In the genomic region with DNA sequence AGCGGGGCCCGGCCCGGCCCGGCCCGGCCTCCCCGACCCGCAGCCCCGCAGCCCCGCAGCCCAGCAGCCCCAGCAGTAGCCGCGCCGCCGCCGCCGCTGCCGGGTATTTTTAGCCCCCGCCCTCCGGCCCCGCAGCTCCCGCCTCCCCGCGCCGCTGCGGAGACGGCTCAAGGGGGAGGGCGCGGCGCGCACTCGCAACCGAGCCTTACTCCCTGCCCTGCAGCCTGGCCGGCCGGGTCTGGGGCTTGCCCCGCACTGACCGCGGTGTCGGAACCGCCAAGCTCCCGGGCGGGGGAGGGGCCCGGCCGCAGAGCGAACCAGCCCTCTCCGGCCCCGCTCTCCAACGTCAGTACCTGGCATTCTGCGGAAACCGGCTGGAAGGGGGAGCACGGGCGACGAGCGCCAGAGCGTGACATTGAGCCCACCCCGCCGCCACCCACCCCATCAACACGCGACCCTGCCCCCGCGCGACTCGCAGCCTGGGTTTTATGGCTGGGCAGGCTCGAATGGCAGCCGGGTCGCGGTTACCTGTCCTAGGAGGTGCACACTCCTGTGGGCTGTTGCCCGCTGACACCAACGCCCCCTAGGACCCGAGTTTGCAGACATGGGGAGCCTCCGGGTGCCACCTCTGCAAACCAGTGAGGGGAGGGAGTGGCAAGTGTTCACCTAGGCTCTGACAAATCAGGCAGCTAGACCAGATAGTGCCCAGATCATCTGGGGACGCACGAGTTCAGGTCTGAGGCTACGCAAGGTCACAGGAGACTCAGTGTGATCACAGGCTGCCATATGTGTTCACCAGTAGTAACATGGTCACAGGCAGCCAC, we compare ENCODE assay signal across 8 cellular contexts. TPM values are rescaled to one million over a fixed set of nuclear protein-coding genes. Genes with fewer than 3 reads are reported as not detected.
A peak's percentile ranks its signal among the peaks of the same experiment; 100 is the strongest.
DNase-seq lines count a peak whose midpoint lies in the region; ATAC-seq and TF ChIP-seq lines count a peak whose summit lies in the region.

A gene with protein sequence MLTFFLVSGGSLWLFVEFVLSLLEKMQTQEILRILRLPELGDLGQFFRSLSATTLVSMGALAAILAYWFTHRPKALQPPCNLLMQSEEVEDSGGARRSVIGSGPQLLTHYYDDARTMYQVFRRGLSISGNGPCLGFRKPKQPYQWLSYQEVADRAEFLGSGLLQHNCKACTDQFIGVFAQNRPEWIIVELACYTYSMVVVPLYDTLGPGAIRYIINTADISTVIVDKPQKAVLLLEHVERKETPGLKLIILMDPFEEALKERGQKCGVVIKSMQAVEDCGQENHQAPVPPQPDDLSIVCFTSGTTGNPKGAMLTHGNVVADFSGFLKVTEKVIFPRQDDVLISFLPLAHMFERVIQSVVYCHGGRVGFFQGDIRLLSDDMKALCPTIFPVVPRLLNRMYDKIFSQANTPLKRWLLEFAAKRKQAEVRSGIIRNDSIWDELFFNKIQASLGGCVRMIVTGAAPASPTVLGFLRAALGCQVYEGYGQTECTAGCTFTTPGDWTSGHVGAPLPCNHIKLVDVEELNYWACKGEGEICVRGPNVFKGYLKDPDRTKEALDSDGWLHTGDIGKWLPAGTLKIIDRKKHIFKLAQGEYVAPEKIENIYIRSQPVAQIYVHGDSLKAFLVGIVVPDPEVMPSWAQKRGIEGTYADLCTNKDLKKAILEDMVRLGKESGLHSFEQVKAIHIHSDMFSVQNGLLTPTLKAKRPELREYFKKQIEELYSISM (minus strand): TSS at position 98 of the 824 bp plus-strand sequence. CDS start 105 bp downstream, outside the sequence.

- H3K4me1 Mint-ChIP-seq in Caco-2 (ENCODE audit: low read depth, unreplicated experiment) = no peaks in the 10 kb centered on the region

- intact Hi-C loops in Caco-2 (cut with micrococcal nuclease; ENCODE audit: unreplicated experiment) = loop anchor here (2.0 kb wide), 1 partner anchor 51 kb away; no protein-coding TSS in a partner anchor
- intact Hi-C loops in adrenal gland (cut with DNase I) = no loop called here
- intact Hi-C loops in left ventricle myocardium superior (cut with micrococcal nuclease) = no loop called here
- intact Hi-C loops in prostate gland (cut with DNase I) = no loop called here

- WGBS in adrenal gland, 4 donors = 2 to 60% (median 3%) methylated on average over 2 to 72 of the region's 72 CpGs; no CpG with 5 or more reads in 1 of the 4 donors
- WGBS in prostate gland = 4% methylated on average over 41 of the region's 72 CpGs

- H3K36me3 ChIP-seq in Caco-2 (ENCODE audit: control insufficient read depth, insufficient read depth, low read length) = no peaks in the 10 kb centered on the region
- H3K36me3 ChIP-seq in RWPE2 (ENCODE audit: low read depth) = no peaks in the 10 kb centered on the region
- H3K36me3 ChIP-seq in adrenal gland (replicated peaks in 1 of 2) = no peaks in the 10 kb centered on the region
- H3K36me3 ChIP-seq in prostate gland = no peaks in the 10 kb centered on the region

- POLR2A ChIA-PET in Caco-2 (lab: Charles Lee) = interaction anchor here (0.6 kb wide), 1 partner anchor 215 kb away, joined by 3 read pairs; no protein-coding TSS in a partner anchor

- H3K27ac Mint-ChIP-seq in Caco-2 (ENCODE audit: unreplicated experiment) = no peak within 1 kb of the TSS

- ATAC-seq in RWPE2 (ENCODE audit: low read depth) (peak; percentile 26), left ventricle myocardium superior (peak; percentile 58), HG02970 (IDR thresholded peaks at IDR 0.05; ENCODE audit: low FRiP score, unreplicated experiment) (no peak), GM19455 (IDR thresholded peaks at IDR 0.05; ENCODE audit: unreplicated experiment) (no peak)

- H3K27me3 ChIP-seq in Caco-2 (replicated peaks; ENCODE audit: control insufficient read depth, insufficient read depth, low read length) (no peaks in the 10 kb centered on the region; the same call in none of the 2 replicates), RWPE2 (ENCODE audit: insufficient read depth, poor library complexity, severe bottlenecking) (peaks cover 8% of the 10 kb centered on the region), adrenal gland (no peaks in the 10 kb centered on the region), prostate gland (replicated peaks; ENCODE audit: insufficient read depth) (no peaks in the 10 kb centered on the region)

- H3K36me3 Mint-ChIP-seq in Caco-2 (ENCODE audit: insufficient read depth, unreplicated experiment) = no peaks in the 10 kb centered on the region

- no peak within 1 kb of the TSS for H3K27ac ChIP-seq in RWPE2 (ENCODE audit: poor library complexity, severe bottlenecking)
- H3K27ac ChIP-seq in adrenal gland = no peak within 1 kb of the TSS
- no peak within 1 kb of the TSS for H3K27ac ChIP-seq in prostate gland

- H3K4me3 ChIP-seq in Caco-2 (ENCODE audit: low read depth, low read length) (peak within 1 kb of the TSS; percentile 55), RWPE2 (ENCODE audit: severe bottlenecking) (peak within 1 kb of the TSS; percentile 34), adrenal gland (peak within 1 kb of the TSS in 3 of 4 donors; percentile 6 to 82 (median 50)), prostate gland (peak within 1 kb of the TSS; percentile 47 to 57)

- H3K4me3 Mint-ChIP-seq in Caco-2 (ENCODE audit: unreplicated experiment) = peak within 1 kb of the TSS; percentile 63

- H3K4me1 ChIP-seq in Caco-2 (no peaks in the 10 kb centered on the region), RWPE2 (ENCODE audit: insufficient read depth, poor library complexity, severe bottlenecking) (no peaks in the 10 kb centered on the region), adrenal gland (replicated peaks in 1 of 2) (peaks cover 5 to 15% of the 10 kb centered on the region in 2 donors), prostate gland (replicated peaks) (no peaks in the 10 kb centered on the region)

- BruUV-seq in Caco-2 (replicated peaks; lab: Mats Ljungman, UMichigan) = no TSS peak

- TF ChIP-seq CTCF in Caco-2 (IDR thresholded peaks at IDR 0.05; ENCODE audit: insufficient read depth in 1 of 2, low read depth in 1 of 2, low read length in 1 of 2, severe bottlenecking in 1 of 2, unreplicated experiment in 1 of 2) = peak in 1 of 2 experiments; percentile 10
- no peak for TF ChIP-seq CTCF in RWPE2 (IDR thresholded peaks at IDR 0.05; ENCODE audit: poor library complexity, severe bottlenecking)
- TF ChIP-seq CTCF in adrenal gland (IDR thresholded peaks at IDR 0.05) = no peak
- TF ChIP-seq CTCF in prostate gland (IDR thresholded peaks at IDR 0.05) = no peak

- CTCF ChIA-PET in Caco-2 (lab: Charles Lee) = interaction anchor here (2.2 kb wide), 1 partner anchor 422 kb away, joined by 6 read pairs; no protein-coding TSS in a partner anchor

- H3K9me3 Mint-ChIP-seq in Caco-2 (ENCODE audit: unreplicated experiment) = no peaks in the 10 kb centered on the region

- peaks cover 7% of the 10 kb centered on the region for H3K27me3 Mint-ChIP-seq in Caco-2 (ENCODE audit: insufficient read depth, unreplicated experiment)

- H3K9me3 ChIP-seq in Caco-2 = no peaks in the 10 kb centered on the region
- H3K9me3 ChIP-seq in RWPE2 (ENCODE audit: severe bottlenecking) = no peaks in the 10 kb centered on the region
- H3K9me3 ChIP-seq in adrenal gland (replicated peaks in 1 of 3) = no peaks in the 10 kb centered on the region
- no peaks in the 10 kb centered on the region for H3K9me3 ChIP-seq in prostate gland

- TF ChIP-seq POLR2A in adrenal gland (IDR thresholded peaks at IDR 0.05) (no peak), prostate gland (IDR thresholded peaks at IDR 0.05) (no peak)

- DNase-seq in Caco-2 (peak; percentile 37 to 47), RWPE2 (ENCODE audit: low spot score) (peak; percentile 59), adrenal gland (peak; percentile 33 to 59 (median 42)), left ventricle myocardium superior (peak; percentile 63), prostate gland (ENCODE audit: low spot score) (no peak), NAMALWA (ENCODE audit: low spot score) (no peak)

RNA-seq across cellular contexts. Expression of the gene that starts here (rescaled TPM):
- total RNA-seq in Caco-2 (2022) (0.19 and 1.4 TPM in 2 replicates), adrenal gland (10 to 100 TPM in 2 of 8 donors, 1 to 10 TPM in 6; 5.5 to 14.5 (median 8.3) TPM), left ventricle myocardium superior (4.4 TPM), prostate gland (1 to 10 TPM in 1 of 2 donors, under 1 TPM in 1; 0.23 to 7.9 TPM)
- polyA plus RNA-seq in adrenal gland = 1 to 10 TPM; 2.5 to 6.5 (median 6.4) TPM

Comparison
In these comparisons a context has a peak if more than half of its experiments do, and no peak if none do; other contexts are left out.
1. DNase-seq: peak in Caco-2 (2 of 2), RWPE2 (single experiment), adrenal gland (7 of 7) and left ventricle myocardium superior (single experiment); none in prostate gland (single experiment) and NAMALWA (single experiment).
2. ATAC-seq: peak in RWPE2 (single experiment) and left ventricle myocardium superior (single experiment); none in HG02970 (single experiment) and GM19455 (single experiment).
3. Peak in every context shown above with its lines, with median percentiles within 50 percentile points of each other: H3K4me3 ChIP-seq.